8 cellular contexts compared by ENCODE assay signal in the genomic region with DNA sequence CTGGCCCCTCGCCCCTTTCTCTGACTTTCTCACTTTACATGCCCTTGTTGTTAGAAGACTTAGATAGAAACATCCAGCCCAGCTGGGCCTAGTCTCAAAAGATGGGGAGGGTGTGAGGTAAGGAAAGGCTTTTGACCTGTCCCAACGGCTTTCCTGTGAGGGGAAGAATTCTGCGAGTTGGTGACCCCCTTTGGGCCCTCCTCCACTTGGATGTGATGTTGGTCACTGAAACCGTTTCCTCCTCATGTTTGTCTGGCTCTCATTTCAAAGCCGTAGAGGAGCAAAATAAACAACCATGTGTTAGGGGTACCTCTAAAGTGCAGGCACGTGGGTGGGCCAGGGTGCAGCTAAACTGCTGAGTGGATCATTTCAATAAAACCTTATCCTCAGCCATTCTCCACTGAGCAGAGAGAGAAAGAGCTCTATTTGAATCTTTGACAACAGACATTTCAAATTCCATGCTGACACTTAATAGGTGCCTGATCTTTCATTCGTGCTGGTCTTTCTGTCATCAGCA.
A peak's percentile ranks its signal among the peaks of the same experiment; 100 is the strongest.
DNase-seq lines count a peak whose midpoint lies in the region; ATAC-seq and TF ChIP-seq lines count a peak whose summit lies in the region.

No MANE protein-coding gene starts in this region.

- H3K4me1 ChIP-seq in sigmoid colon, result peaks cover 0 to 33% (median 27%) of the 10 kb centered on the region in 4 donors

- 19 to 22% methylated on average over 7 of the region's 7 CpGs for WGBS in sigmoid colon, 2 donors

- DNase-seq in WERI-Rb-1, result no peak
- no peak for DNase-seq in fibroblast of pulmonary artery (ENCODE audit: low read depth)
- DNase-seq in sigmoid colon, result no peak
- DNase-seq in RPMI8226, result no peak
- no peak for DNase-seq in iPS-NIHi11 (ENCODE audit: low spot score)
- DNase-seq in NCI-H1436 (lab: John Stamatoyannopoulos, UW), result no peak

- H3K36me3 ChIP-seq in WERI-Rb-1, result no peaks in the 10 kb centered on the region; the same call in 1 of the 2 replicates
- no peaks in the 10 kb centered on the region for H3K36me3 ChIP-seq in sigmoid colon

- H3K27ac ChIP-seq in WERI-Rb-1 (peak overlapping the region; percentile 94), sigmoid colon (peak overlapping the region; percentile 90 to 94 (median 92))

- intact Hi-C loops in sigmoid colon (cut with DNase I), result loop anchor here (5.0 kb wide), 3 partner anchors 84 to 296 kb away; partner anchors contain the start of genes CLTA, GNE and MELK

- H3K27me3 ChIP-seq in WERI-Rb-1 (ENCODE audit: insufficient read depth, low read depth, severe bottlenecking) (no peaks in the 10 kb centered on the region), sigmoid colon (no peaks in the 10 kb centered on the region)

- no peak for TF ChIP-seq POLR2A in sigmoid colon (IDR thresholded peaks at IDR 0.05)

- TF ChIP-seq CTCF in GM12875 (IDR thresholded peaks at IDR 0.05; ENCODE audit: borderline replicate concordance, insufficient read depth, low read depth, low read length) (no peak), WERI-Rb-1 (IDR thresholded peaks at IDR 0.05; ENCODE audit: low read depth, low read length) (no peak), fibroblast of pulmonary artery (IDR thresholded peaks at IDR 0.05; ENCODE audit: low read length, missing control alignments) (no peak), sigmoid colon (IDR thresholded peaks at IDR 0.05) (no peak)

- H3K4me3 ChIP-seq in GM12875 (ENCODE audit: low read depth, low read length), result peak overlapping the region; percentile 60
- H3K4me3 ChIP-seq in WERI-Rb-1 (ENCODE audit: low read depth, low read length), result peak overlapping the region; percentile 48
- H3K4me3 ChIP-seq in fibroblast of pulmonary artery (replicated peaks; ENCODE audit: low read depth, low read length), result peak overlapping the region; percentile 55
- peak overlapping the region; percentile 36 to 100 (median 92) for H3K4me3 ChIP-seq in sigmoid colon

- ATAC-seq in HG03571 (IDR thresholded peaks at IDR 0.05; ENCODE audit: unreplicated experiment), result no peak

- H3K9me3 ChIP-seq in WERI-Rb-1 (ENCODE audit: severe bottlenecking), result no peaks in the 10 kb centered on the region
- H3K9me3 ChIP-seq in sigmoid colon, result no peaks in the 10 kb centered on the region

- no peak for TF ChIP-seq EP300 in sigmoid colon (IDR thresholded peaks at IDR 0.05)
